In the genomic region with DNA sequence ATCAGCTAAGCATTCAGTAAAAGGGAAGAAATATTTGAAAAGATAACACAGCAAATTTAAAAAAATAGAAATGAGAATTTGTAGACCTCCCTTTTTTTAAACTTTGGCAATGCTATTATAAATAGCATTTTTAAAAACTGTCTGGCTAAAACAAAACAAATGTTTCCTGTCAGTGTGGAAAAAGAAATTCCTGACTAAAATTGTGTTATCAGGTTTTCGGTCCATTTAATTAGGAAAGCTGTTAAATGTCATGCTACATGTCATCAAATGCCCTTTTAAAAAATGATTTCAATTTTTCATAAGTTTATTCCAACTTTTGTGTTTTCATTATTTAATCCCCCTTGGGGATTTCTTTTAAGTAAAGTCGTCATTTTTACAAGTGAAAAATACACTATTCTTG, we compare ENCODE assay signal across 22 cellular contexts. TPM values are rescaled to one million over a fixed set of nuclear protein-coding genes. Genes with fewer than 3 reads are reported as not detected.
"Had no signal": no experiment of that assay in that cellular context is flagged by ENCODE, and none has a peak within 500 bp of the region (broad histone marks: within the 10 kb centered on the region; RNA-seq: fewer than 3 reads in every experiment).

No MANE protein-coding gene starts in this region.

- H3K4me3 ChIP-seq: esophagus squamous epithelium, heart right ventricle, neural progenitor cell, prostate gland, vagina had no signal

- H3K27ac Mint-ChIP-seq: activated B cell treated with CpG ODN at 0.5 μM for 24 hours; activated CD4-positive, alpha-beta memory T cell treated with anti-CD3 and anti-CD28 coated beads for 36 hours; activated naive CD8-positive, alpha-beta T cell treated with anti-CD3 and anti-CD28 coated beads, Interleukin-2, amount 10 ng/mL, durations not matched to agents 7 days and 5 days; dendritic cell treated with granulocyte-macrophage colony-stimulating factor and Interleukin-4, amounts not matched to agents 40 ng/mL and 50 ng/mL, for 4 days; mesothelial cell of epicardium; naive thymus-derived CD8-positive, alpha-beta T cell; neural progenitor cell; stimulated activated naive CD8-positive, alpha-beta T cell treated with anti-CD3 and anti-CD28 coated beads, Interleukin-15, amount 100 ng/mL, for 72 hours; T-helper 17 cell; type B pancreatic cell had no signal

- H3K9me3 Mint-ChIP-seq: activated B cell treated with CpG ODN at 0.5 μM for 24 hours; activated CD4-positive, alpha-beta memory T cell treated with anti-CD3 and anti-CD28 coated beads for 36 hours; activated naive CD8-positive, alpha-beta T cell treated with anti-CD3 and anti-CD28 coated beads, Interleukin-2, amount 10 ng/mL, durations not matched to agents 7 days and 5 days; dendritic cell treated with granulocyte-macrophage colony-stimulating factor and Interleukin-4, amounts not matched to agents 40 ng/mL and 50 ng/mL, for 4 days; mesothelial cell of epicardium; neural progenitor cell; stimulated activated naive CD8-positive, alpha-beta T cell treated with anti-CD3 and anti-CD28 coated beads, Interleukin-15, amount 100 ng/mL, for 72 hours; type B pancreatic cell had no signal

- H3K36me3 Mint-ChIP-seq: activated CD4-positive, alpha-beta memory T cell treated with anti-CD3 and anti-CD28 coated beads for 36 hours; activated naive CD8-positive, alpha-beta T cell treated with anti-CD3 and anti-CD28 coated beads, Interleukin-2, amount 10 ng/mL, durations not matched to agents 7 days and 5 days; mesothelial cell of epicardium; naive thymus-derived CD8-positive, alpha-beta T cell; neural progenitor cell; type B pancreatic cell had no signal

- H3K4me1 Mint-ChIP-seq: activated B cell treated with CpG ODN at 0.5 μM for 24 hours; mesothelial cell of epicardium; naive thymus-derived CD8-positive, alpha-beta T cell; stimulated activated naive CD8-positive, alpha-beta T cell treated with anti-CD3 and anti-CD28 coated beads, Interleukin-15, amount 100 ng/mL, for 72 hours; T-helper 17 cell had no signal

- DNase-seq: activated B cell treated with CpG ODN at 0.5 μM for 24 hours; activated CD4-positive, alpha-beta memory T cell treated with anti-CD3 and anti-CD28 coated beads for 36 hours; activated CD4-positive, alpha-beta T cell treated with anti-CD3 and anti-CD28 coated beads for 4 hours; activated naive CD4-positive, alpha-beta T cell treated with Interleukin-2 at 50 U/mL for 16 hours; activated naive CD8-positive, alpha-beta T cell treated with anti-CD3 and anti-CD28 coated beads, Interleukin-2, amount 10 ng/mL, durations not matched to agents 7 days and 5 days; activated T-cell treated with anti-CD3 and anti-CD28 coated beads, Interleukin-2, amount 50 U/mL, for 48 hours; amniotic stem cell; effector CD8-positive, alpha-beta T cell; esophagus squamous epithelium; heart right ventricle; naive thymus-derived CD8-positive, alpha-beta T cell; stimulated activated CD4-positive, alpha-beta T cell treated with anti-CD3 and anti-CD28 coated beads, Interleukin-12 subunit alpha, Interleukin-12 subunit beta, amount 100 ng/mL, for 4 hours; stimulated activated naive CD8-positive, alpha-beta T cell treated with anti-CD3 and anti-CD28 coated beads, Interleukin-15, amount 100 ng/mL, for 72 hours; SW 1271; T-helper 17 cell had no signal

- H3K36me3 ChIP-seq: esophagus squamous epithelium, heart right ventricle, neural progenitor cell, prostate gland, vagina had no signal

- H3K27me3 Mint-ChIP-seq: dendritic cell treated with granulocyte-macrophage colony-stimulating factor and Interleukin-4, amounts not matched to agents 40 ng/mL and 50 ng/mL, for 4 days; stimulated activated naive CD8-positive, alpha-beta T cell treated with anti-CD3 and anti-CD28 coated beads, Interleukin-15, amount 100 ng/mL, for 72 hours had no signal

- H3K27ac ChIP-seq: esophagus squamous epithelium, neural progenitor cell, prostate gland, vagina had no signal

- H3K9me3 ChIP-seq: esophagus squamous epithelium, heart right ventricle, prostate gland, vagina had no signal

- H3K4me1 ChIP-seq: neural progenitor cell, prostate gland, vagina had no signal

- ATAC-seq: left lobe of liver; naive thymus-derived CD8-positive, alpha-beta T cell; stimulated activated naive CD8-positive, alpha-beta T cell treated with anti-CD3 and anti-CD28 coated beads, Interleukin-15, amount 100 ng/mL, for 72 hours; T-helper 17 cell had no signal

- H3K27me3 ChIP-seq: esophagus squamous epithelium, neural progenitor cell, vagina had no signal

- H3K4me3 Mint-ChIP-seq: activated B cell treated with CpG ODN at 0.5 μM for 24 hours; activated CD4-positive, alpha-beta memory T cell treated with anti-CD3 and anti-CD28 coated beads for 36 hours; activated naive CD8-positive, alpha-beta T cell treated with anti-CD3 and anti-CD28 coated beads, Interleukin-2, amount 10 ng/mL, durations not matched to agents 7 days and 5 days; dendritic cell treated with granulocyte-macrophage colony-stimulating factor and Interleukin-4, amounts not matched to agents 40 ng/mL and 50 ng/mL, for 4 days; mesothelial cell of epicardium; naive thymus-derived CD8-positive, alpha-beta T cell; neural progenitor cell; stimulated activated naive CD8-positive, alpha-beta T cell treated with anti-CD3 and anti-CD28 coated beads, Interleukin-15, amount 100 ng/mL, for 72 hours; T-helper 17 cell; type B pancreatic cell had no signal

RNA-seq across cellular contexts. Expression of gene COL8A1, which starts 29.6 kb away (rescaled TPM):
- total RNA-seq: activated CD4-positive, alpha-beta memory T cell treated with anti-CD3 and anti-CD28 coated beads for 36 hours; activated naive CD8-positive, alpha-beta T cell treated with anti-CD3 and anti-CD28 coated beads, Interleukin-2, amount 10 ng/mL, durations not matched to agents 7 days and 5 days; T-helper 17 cell had no signal
